16 cellular contexts compared by ENCODE assay signal in the genomic region with DNA sequence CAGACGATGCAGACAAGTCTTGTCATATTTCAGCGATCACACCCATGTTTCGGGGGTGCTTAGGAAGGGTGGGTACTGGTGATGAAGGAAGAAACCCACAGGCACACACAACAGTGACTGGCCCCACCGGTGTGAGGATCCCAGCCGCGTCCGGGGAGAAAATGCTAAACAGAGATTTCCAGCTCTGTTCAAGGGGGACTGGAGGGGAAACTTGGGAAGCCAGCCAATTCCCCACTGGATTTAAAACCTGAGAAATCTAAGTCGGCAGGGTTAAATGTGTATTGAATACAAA. TPM values are rescaled to one million over a fixed set of nuclear protein-coding genes. Genes with fewer than 3 reads are reported as not detected.
DNase-seq lines count a peak whose midpoint lies in the region; ATAC-seq and TF ChIP-seq lines count a peak whose summit lies in the region.
"Had no signal": no experiment of that assay in that cellular context is flagged by ENCODE, and none has a peak within 500 bp of the region (broad histone marks: within the 10 kb centered on the region; RNA-seq: fewer than 3 reads in every experiment).

No MANE protein-coding gene starts in this region.

- no peak overlapping the region for H2BK5ac ChIP-seq in neuronal stem cell (ENCODE audit: low read length)

- no peak for ATAC-seq in HG02763 (IDR thresholded peaks at IDR 0.05; ENCODE audit: unreplicated experiment)
- ATAC-seq: PC-3 had no signal

- peak overlapping the region; percentile 68 for H2AFZ ChIP-seq in neuronal stem cell (ENCODE audit: low read length)
- H2AFZ ChIP-seq: GM23248 had no signal

- H3K23ac ChIP-seq in neuronal stem cell (ENCODE audit: low read depth, low read length, poor library complexity), result no peak overlapping the region

- no peak overlapping the region for H2BK15ac ChIP-seq in neuronal stem cell (ENCODE audit: low read length)

- peak overlapping the region; percentile 78 for H3K14ac ChIP-seq in neuronal stem cell (ENCODE audit: low read length)

- no peaks in the 10 kb centered on the region for H3K36me3 ChIP-seq in neuronal stem cell (replicated peaks in 1 of 2; ENCODE audit: control insufficient read depth in 2 of 2, insufficient read depth in 2 of 2, low read length in 2 of 2)
- H3K36me3 ChIP-seq: SJCRH30 had no signal

- no peak overlapping the region for H4K91ac ChIP-seq in neuronal stem cell (ENCODE audit: low read depth, low read length, poor library complexity)

- H3K4me1 ChIP-seq in neuronal stem cell (ENCODE audit: control insufficient read depth in 2 of 2, insufficient read depth in 1 of 2, low read depth in 1 of 2, low read length in 2 of 2), result peaks cover 24 to 42% of the 10 kb centered on the region in 2 donors

- H3K9ac ChIP-seq in neuronal stem cell (ENCODE audit: low read depth, low read length, poor library complexity), result no peak overlapping the region
- H3K9ac ChIP-seq: BLaER1 treated with 17β-estradiol and CSF1 and Interleukin-3, amounts not matched to agents 10 nM and 100 nM; GM23248 had no signal

- DNase-seq in NCI-H2227 (lab: John Stamatoyannopoulos, UW; ENCODE audit: unreplicated experiment) (peak; percentile 25), NCI-H2227 treated with DMSO at 0.1 percent for 48 hours (lab: John Stamatoyannopoulos, UW) (no peak), NCI-H69 (lab: John Stamatoyannopoulos, UW) (peak; percentile 38), glutamatergic neuron (no peak), neuronal stem cell (ENCODE audit: low spot score) (no peak), SKM-1 (lab: John Stamatoyannopoulos, UW; ENCODE audit: unreplicated experiment) (no peak), GM13977 (ENCODE audit: low spot score) (no peak)
- DNase-seq: DMS79 treated with DMSO at 0.1 percent for 48 hours, GM23248, KBM-7, NCI-H2081 treated with DMSO at 0.1 percent for 48 hours, PC-3 had no signal

- H3K36me3 Mint-ChIP-seq in glutamatergic neuron (ENCODE audit: unreplicated experiment), result no peaks in the 10 kb centered on the region

- H3K18ac ChIP-seq in neuronal stem cell (ENCODE audit: low read length), result no peak overlapping the region

- no peak overlapping the region for H2AK5ac ChIP-seq in neuronal stem cell (ENCODE audit: low read depth, low read length)

- H3K27me3 ChIP-seq in neuronal stem cell (ENCODE audit: control insufficient read depth in 3 of 3, insufficient read depth in 3 of 3, low read depth in 1 of 3, low read length in 3 of 3), result peaks cover 0 to 2% (median 0%) of the 10 kb centered on the region in 3 experiments
- H3K27me3 ChIP-seq: BLaER1 treated with 17β-estradiol and CSF1 and Interleukin-3, amounts not matched to agents 10 nM and 100 nM; SJCRH30 had no signal

- no peaks in the 10 kb centered on the region for H3K79me1 ChIP-seq in neuronal stem cell (ENCODE audit: low read depth, low read length)

- no peak overlapping the region for H3K4me3 Mint-ChIP-seq in glutamatergic neuron (ENCODE audit: unreplicated experiment)

- no peak overlapping the region for H4K8ac ChIP-seq in neuronal stem cell (ENCODE audit: low read depth, low read length)

- peaks cover 11% of the 10 kb centered on the region for H3K4me1 Mint-ChIP-seq in glutamatergic neuron (ENCODE audit: low read depth, unreplicated experiment)

- no peak overlapping the region for H2BK120ac ChIP-seq in neuronal stem cell (ENCODE audit: low read depth, low read length)

- no peak overlapping the region for H3K27ac ChIP-seq in neuronal stem cell (replicated peaks; ENCODE audit: low read length)
- H3K27ac ChIP-seq: BLaER1 treated with 17β-estradiol and CSF1 and Interleukin-3, amounts not matched to agents 10 nM and 100 nM; GM23248; RWPE1; SJCRH30 had no signal

- TF ChIP-seq CTCF in glutamatergic neuron (IDR thresholded peaks at IDR 0.05; ENCODE audit: partially characterized antibody, unreplicated experiment), result no peak
- no peak for TF ChIP-seq CTCF in GM13977 (IDR thresholded peaks at IDR 0.05; ENCODE audit: extremely low read depth, insufficient read depth, missing control alignments)

- H3K4me2 ChIP-seq in neuronal stem cell (ENCODE audit: insufficient read depth, low read length, poor library complexity, severe bottlenecking), result no peak overlapping the region

- WGBS in neuronal stem cell (ENCODE audit: extremely low coverage in 2 of 2, insufficient read length in 2 of 2, insufficient replicate concordance in 1 of 2), 2 donors, result no CpG with 5 or more reads among the region's 8 CpGs

- no peak overlapping the region for H2BK12ac ChIP-seq in neuronal stem cell (ENCODE audit: low read length)

- no peaks in the 10 kb centered on the region for H3K9me3 ChIP-seq in neuronal stem cell (replicated peaks in 1 of 2; ENCODE audit: control insufficient read depth in 2 of 2, insufficient read depth in 1 of 2, low read depth in 1 of 2, low read length in 2 of 2)
- H3K9me3 ChIP-seq: BLaER1 treated with 17β-estradiol and CSF1 and Interleukin-3, amounts not matched to agents 10 nM and 100 nM; SJCRH30 had no signal

- H3K4me3 ChIP-seq in neuronal stem cell (ENCODE audit: low read length in 2 of 2), result no peak overlapping the region
- H3K4me3 ChIP-seq: BLaER1 treated with 17β-estradiol and CSF1 and Interleukin-3, amounts not matched to agents 10 nM and 100 nM; GM23248 had no signal

- peaks cover 3% of the 10 kb centered on the region for H3K27me3 Mint-ChIP-seq in glutamatergic neuron (ENCODE audit: unreplicated experiment)

- no peak overlapping the region for H3K4ac ChIP-seq in neuronal stem cell (ENCODE audit: low read length)

- in situ Hi-C loops in GM13977 (cut with MboI; ENCODE audit: low pct_unique_long_range_greater_than_20kb, low sequenced_read_pairs, unreplicated experiment), result no loop called here

- H3K9me3 Mint-ChIP-seq in glutamatergic neuron (ENCODE audit: unreplicated experiment), result peaks cover 8% of the 10 kb centered on the region

- H3K27ac Mint-ChIP-seq in glutamatergic neuron (ENCODE audit: unreplicated experiment), result peak overlapping the region; percentile 1

RNA-seq across cellular contexts. Expression of gene CRB2, which starts 51.5 kb away (rescaled TPM):
- 6.8 TPM for total RNA-seq in glutamatergic neuron (ENCODE audit: unreplicated experiment)
- polyA plus RNA-seq in neuronal stem cell (2013, experiment 1 of 2), result 41.7 TPM
- 41.7 TPM for polyA plus RNA-seq in neuronal stem cell (2013, experiment 2 of 2)
- total RNA-seq: GM23248, PC-3 had no signal
- polyA plus RNA-seq: GM23248 had no signal

Comparison
In these comparisons a context has a peak if more than half of its experiments do, and no peak if none do; other contexts are left out.
1. DNase-seq: peak in NCI-H2227 (single experiment) and NCI-H69 (single experiment); none in NCI-H2227 treated with DMSO at 0.1 percent for 48 hours (single experiment), glutamatergic neuron (single experiment), neuronal stem cell (single experiment), SKM-1 (single experiment) and GM13977 (single experiment).